ENCODE assay signal across 8 cellular contexts in the genomic region with DNA sequence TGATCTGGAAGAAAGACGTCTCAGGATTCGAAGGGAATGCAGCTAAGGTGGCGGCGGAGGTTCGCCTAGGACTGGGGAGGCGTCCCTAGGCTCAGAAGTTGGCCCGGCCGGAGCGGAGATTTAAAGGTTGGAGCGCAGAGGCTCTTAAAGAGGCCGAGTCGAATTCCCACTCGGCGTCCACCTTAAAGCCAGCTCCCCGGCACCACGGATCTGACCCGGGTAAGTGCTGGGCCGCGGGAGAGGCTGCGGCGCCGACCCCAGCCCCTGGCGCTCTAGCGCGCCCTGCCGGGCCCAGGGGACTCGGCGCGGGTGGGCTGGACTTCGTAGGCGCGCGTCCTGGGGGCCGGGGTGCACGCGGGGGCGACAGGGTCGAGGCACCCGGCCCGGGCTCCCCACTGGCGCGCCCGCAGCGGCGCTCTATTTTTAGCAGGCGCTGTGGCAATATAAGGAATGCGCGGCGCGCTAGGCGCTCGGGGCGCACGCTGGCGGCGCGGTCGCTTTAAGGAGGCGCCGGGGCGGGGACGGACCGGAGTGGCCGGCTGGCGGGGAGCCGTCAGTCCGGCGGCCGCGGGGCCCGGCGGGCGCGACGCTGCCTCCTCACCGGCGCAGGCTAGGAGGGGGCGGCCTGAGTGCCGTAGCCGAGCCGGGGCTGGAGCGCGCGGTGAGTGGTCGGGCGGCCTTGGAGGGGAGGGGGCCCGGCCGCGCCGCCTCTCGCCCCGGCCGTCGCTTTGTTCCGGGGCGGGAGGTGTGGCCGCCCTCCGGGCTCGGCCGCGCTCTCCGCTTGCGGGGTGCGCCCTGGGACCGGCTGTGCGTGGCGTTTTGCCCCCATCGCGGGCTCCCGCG. TPM values are rescaled to one million over a fixed set of nuclear protein-coding genes. Genes with fewer than 3 reads are reported as not detected.
DNase-seq lines count a peak whose midpoint lies in the region; ATAC-seq and TF ChIP-seq lines count a peak whose summit lies in the region.

A gene (plus strand): TSS at position 473 of the 843 bp plus-strand sequence. CDS start 24,305 bp downstream, outside the sequence.

- peak within 1 kb of the TSS; percentile 93 to 99 (median 97) for H3K27ac Mint-ChIP-seq in brain

- H3K36me3 Mint-ChIP-seq in brain = no peaks in the 10 kb centered on the region

- TF ChIP-seq CTCF in brain (conservative IDR thresholded peaks at IDR 0.05) = peak; percentile 50 to 71

- H3K4me3 Mint-ChIP-seq in brain = peak within 1 kb of the TSS; percentile 96 to 98 (median 97)

- intact Hi-C loops in posterior vena cava (cut with DNase I) = no loop called here

- peaks cover 0 to 3% (median 0%) of the 10 kb centered on the region in 5 experiments for H3K9me3 Mint-ChIP-seq in brain

- DNase-seq in COR-L47 (lab: John Stamatoyannopoulos, UW) (peak; percentile 56), HT1080 (ENCODE audit: low read depth) (peak; percentile 73), RPMI7951 (ENCODE audit: low read depth) (peak; percentile 85), hypothalamus (lab: John Stamatoyannopoulos, UW) (peak in 49 of 51 donors; percentile 36 to 86 (median 70)), posterior vena cava (ENCODE audit: low spot score) (peak; percentile 93)

- peaks cover 34% of the 10 kb centered on the region for H3K4me1 Mint-ChIP-seq in brain

- ATAC-seq in GM21529 (IDR thresholded peaks at IDR 0.05; ENCODE audit: unreplicated experiment) (no peak), HG02840 (IDR thresholded peaks at IDR 0.05; ENCODE audit: low FRiP score, unreplicated experiment) (no peak)

- H3K27me3 Mint-ChIP-seq in brain = peaks cover 10% of the 10 kb centered on the region

RNA-seq across cellular contexts. Expression of the gene that starts here (rescaled TPM):
- total RNA-seq in HT1080 (2014; rRNA removed; shearing (Covaris generic)) = 2.3 and 3.1 TPM in 2 replicates
- 2.3 and 2.9 TPM in 2 replicates for polyA plus RNA-seq in HT1080 (2015; cell fraction: cytosol; rRNA removed)
- polyA plus RNA-seq in HT1080 (2015; cell fraction: nucleus; rRNA removed) = 2.9 and 4.2 TPM in 2 replicates
- total RNA-seq in RPMI7951 (2014; rRNA removed; shearing (Covaris generic)) = 23.5 and 29.6 TPM in 2 replicates
- 57.0 TPM for polyA plus RNA-seq in brain (ENCODE audit: insufficient read depth, low read depth, low replicate concordance)
- total RNA-seq in posterior vena cava = 100 to 1,000 TPM in 1 of 2 donors, 10 to 100 TPM in 1; 81.5 to 102 TPM
